In the genomic region with DNA sequence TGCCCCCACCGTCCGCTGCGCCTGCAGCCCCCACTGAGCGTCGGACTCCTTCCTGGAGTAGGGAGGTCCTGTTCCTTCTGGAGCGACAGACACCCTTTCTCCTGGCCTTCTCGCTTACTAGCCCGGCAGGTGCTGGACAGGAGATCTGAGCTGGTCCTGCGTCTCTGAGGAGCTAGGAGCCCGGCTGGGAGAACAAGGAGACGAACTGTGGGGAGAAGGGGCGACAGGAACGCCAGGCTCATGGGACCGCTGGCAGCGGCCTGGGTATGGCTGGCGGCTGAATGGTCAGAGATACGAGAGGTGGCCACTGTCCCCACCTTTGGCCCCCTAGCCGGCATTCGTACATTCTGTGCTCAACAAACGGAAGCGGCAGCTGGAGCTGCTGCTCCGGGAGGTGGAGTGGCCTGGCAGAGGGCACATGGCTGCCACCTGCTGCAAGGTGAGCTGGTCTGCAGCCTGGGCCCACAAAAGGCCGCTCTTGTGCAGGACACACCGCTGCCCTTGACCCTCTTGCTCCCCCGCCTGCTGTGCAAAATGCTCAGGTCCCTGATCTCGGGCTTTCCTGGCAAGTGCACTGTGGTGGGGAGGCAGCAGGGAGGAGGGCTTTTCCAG, we compare ENCODE assay signal across 33 cellular contexts.
A peak's percentile ranks its signal among the peaks of the same experiment; 100 is the strongest.
DNase-seq lines count a peak whose midpoint lies in the region; FAIRE-seq and TF ChIP-seq lines count a peak whose summit lies in the region.
"Had no signal": no experiment of that assay in that cellular context is flagged by ENCODE, and none has a peak within 500 bp of the region (broad histone marks: within the 10 kb centered on the region; RNA-seq: fewer than 3 reads in every experiment).

No MANE protein-coding gene starts in this region.

- dilution Hi-C loops in mammary epithelial cell (cut with HindIII; ENCODE audit: low sequenced_read_pairs) = loop anchor here (10.0 kb wide), 1 partner anchor 119 kb away; no protein-coding TSS in a partner anchor

- no peak overlapping the region for H3K9ac ChIP-seq in mammary epithelial cell (ENCODE audit: insufficient read depth, low read length)
- H3K9ac ChIP-seq: GM23248 had no signal

- H3K36me3 ChIP-seq in mammary epithelial cell (ENCODE audit: insufficient read depth, low read length) (no peaks in the 10 kb centered on the region), PC-9 (ENCODE audit: low read depth) (no peaks in the 10 kb centered on the region), suprapubic skin (no peaks in the 10 kb centered on the region), osteoblast (ENCODE audit: insufficient read depth, low read length) (no peaks in the 10 kb centered on the region)
- H3K36me3 ChIP-seq: BE2C, tibial nerve had no signal

- H4K20me1 ChIP-seq in mammary epithelial cell (ENCODE audit: insufficient read depth, low read length) = no peaks in the 10 kb centered on the region
- H4K20me1 ChIP-seq in PC-9 (ENCODE audit: insufficient read depth) = no peaks in the 10 kb centered on the region
- H4K20me1 ChIP-seq in osteoblast (ENCODE audit: insufficient read depth, low read length) = no peaks in the 10 kb centered on the region

- POLR2A ChIA-PET in PC-9 (lab: Charles Lee; ENCODE audit: unreplicated experiment) = no interaction called here

- no peak for TF ChIP-seq EP300 in suprapubic skin (IDR thresholded peaks at IDR 0.05)

- peak; percentile 75 to 86 for DNase-seq in T47D (ENCODE audit: low read depth in 1 of 2, low spot score in 1 of 2)
- no peak for DNase-seq in mammary epithelial cell
- peak; percentile 53 for DNase-seq in NCI-H2029 (lab: John Stamatoyannopoulos, UW)
- peak; percentile 19 to 41 for DNase-seq in PC-9
- DNase-seq in urothelium cell line (ENCODE audit: low spot score) = peak; percentile 77
- no peak for DNase-seq in stimulated activated CD4-positive, alpha-beta T cell treated with anti-CD3 and anti-CD28 coated beads, Interleukin-2, amount 100 ng/mL, for 24 hours
- DNase-seq in suprapubic skin (ENCODE audit: low spot score in 2 of 2) = no peak
- DNase-seq in osteoblast (ENCODE audit: insufficient read length, low spot score, missing footprints) = no peak
- DNase-seq: activated CD4-positive, alpha-beta T cell treated with anti-CD3 and anti-CD28 coated beads for 1 hour; activated CD8-positive, alpha-beta T cell treated with anti-CD3 and anti-CD28 coated beads for 36 hours; activated naive CD4-positive, alpha-beta T cell treated with anti-CD3 and anti-CD28 coated beads, Interleukin-2, amount 50 U/mL, for 16 hours; BE2C; COR-L47; effector CD8-positive, alpha-beta T cell; EL; glutamatergic neuron; GM23248; HFFc6; Karpas-422; left ventricle myocardium superior; naive B cell; NCI-H187 treated with DMSO at 0.1 percent for 48 hours; occipital lobe; stimulated activated CD8-positive, alpha-beta memory T cell treated with anti-CD3 and anti-CD28 coated beads, Interleukin-4, amount 100 ng/mL, for 48 hours had no signal

- BruUV-seq in mammary epithelial cell (replicated peaks; lab: Mats Ljungman, UMichigan) (no TSS peak), PC-9 (replicated peaks; lab: Mats Ljungman, UMichigan) (no TSS peak)

- no peaks in the 10 kb centered on the region for H3K4me1 ChIP-seq in mammary epithelial cell (ENCODE audit: insufficient read depth, low read length)
- no peaks in the 10 kb centered on the region for H3K4me1 ChIP-seq in PC-9 (replicated peaks; ENCODE audit: insufficient read depth)
- no peaks in the 10 kb centered on the region for H3K4me1 ChIP-seq in suprapubic skin
- H3K4me1 ChIP-seq in osteoblast (ENCODE audit: insufficient read depth, low read length) = no peaks in the 10 kb centered on the region
- H3K4me1 ChIP-seq: BE2C, tibial nerve had no signal

- H3K4me3 ChIP-seq in mammary epithelial cell (replicated peaks in 1 of 3; ENCODE audit: insufficient read depth in 1 of 3, low read depth in 2 of 3, low read length in 3 of 3) (no peak overlapping the region), PC-9 (peak overlapping the region; percentile 49; the same call in 1 of the 2 replicates), suprapubic skin (no peak overlapping the region), osteoblast (ENCODE audit: insufficient read depth, low read length) (no peak overlapping the region)
- H3K4me3 ChIP-seq: GM23248, skin epidermis, tibial nerve had no signal

- no peaks in the 10 kb centered on the region for H3K9me2 ChIP-seq in PC-9 (ENCODE audit: insufficient read depth)

- H3K4me2 ChIP-seq in mammary epithelial cell (ENCODE audit: insufficient read depth, low read depth, low read length) (no peak overlapping the region), PC-9 (peak overlapping the region; percentile 73), osteoblast (ENCODE audit: insufficient read depth, low read length) (no peak overlapping the region)

- in situ Hi-C loops in T47D (cut with HindIII; ENCODE audit: low pct_unique_long_range_greater_than_20kb, low sequenced_read_pairs) = no loop called here
- in situ Hi-C loops in mammary epithelial cell (cut with MboI; ENCODE audit: low sequenced_read_pairs in 2 of 2) = no loop called here

- 73% methylated on average over 22 of the region's 26 CpGs for WGBS in mammary epithelial cell (ENCODE audit: low coverage, missing lambda C conversion rate)
- WGBS in suprapubic skin = 82% methylated on average over 26 of the region's 26 CpGs

- H2AFZ ChIP-seq in mammary epithelial cell (ENCODE audit: low read depth, low read length) (no peak overlapping the region), PC-9 (peak overlapping the region; percentile 70), osteoblast (ENCODE audit: low read length) (no peak overlapping the region)
- H2AFZ ChIP-seq: GM23248 had no signal

- H3K27me3 ChIP-seq in mammary epithelial cell (ENCODE audit: insufficient read depth, low read length) (no peaks in the 10 kb centered on the region), PC-9 (ENCODE audit: insufficient read depth, low read depth) (0 out of 2 replicates have a peak, but pooled peaks cover 4% of the 10 kb centered on the region), suprapubic skin (no peaks in the 10 kb centered on the region), osteoblast (ENCODE audit: insufficient read depth, low read length) (no peaks in the 10 kb centered on the region)
- H3K27me3 ChIP-seq: BE2C, tibial nerve had no signal

- H3F3A ChIP-seq in PC-9 (ENCODE audit: insufficient read depth, low read depth) = no peaks in the 10 kb centered on the region

- H3K9me3 ChIP-seq in mammary epithelial cell (replicated peaks; ENCODE audit: insufficient read depth, low read length) = peaks cover 15% of the 10 kb centered on the region
- H3K9me3 ChIP-seq in PC-9 (ENCODE audit: insufficient read depth, low read depth) = no peaks in the 10 kb centered on the region
- no peaks in the 10 kb centered on the region for H3K9me3 ChIP-seq in suprapubic skin
- no peaks in the 10 kb centered on the region for H3K9me3 ChIP-seq in osteoblast (ENCODE audit: low read depth, low read length)

- CTCF ChIA-PET in mammary epithelial cell (lab: Charles Lee; ENCODE audit: low non-redundant PET) (no interaction called here), PC-9 (lab: Charles Lee) (no interaction called here)

- no peak for TF ChIP-seq POLR2A in suprapubic skin (IDR thresholded peaks at IDR 0.05)

- intact Hi-C loops in mammary epithelial cell (cut with micrococcal nuclease) (no loop called here), PC-9 (cut with micrococcal nuclease; ENCODE audit: unreplicated experiment) (no loop called here)

- TF ChIP-seq CTCF in mammary epithelial cell (conservative IDR thresholded peaks at IDR 0.05 in 1 of 2, IDR thresholded peaks at IDR 0.05 in 1 of 2; ENCODE audit: extremely low read depth in 1 of 2, insufficient read depth in 1 of 2, low read depth in 1 of 2, low read length in 2 of 2) (no peak), PC-9 (conservative IDR thresholded peaks at IDR 0.05) (no peak; the same call in 1 of the 2 replicates), suprapubic skin (IDR thresholded peaks at IDR 0.05) (no peak), osteoblast (IDR thresholded peaks at IDR 0.05; ENCODE audit: extremely low read depth, low read depth, low read length) (no peak)

- H3K27ac ChIP-seq in mammary epithelial cell (ENCODE audit: insufficient read depth, low read depth, low read length) (no peak overlapping the region), PC-9 (no peak overlapping the region), suprapubic skin (no peak overlapping the region), osteoblast (ENCODE audit: low read depth, low read length) (no peak overlapping the region)
- H3K27ac ChIP-seq: epithelial cell of prostate, GM23248, skin epidermis, tibial nerve had no signal

- H3K79me2 ChIP-seq in mammary epithelial cell (ENCODE audit: insufficient read depth, low read length) = no peaks in the 10 kb centered on the region
- no peaks in the 10 kb centered on the region for H3K79me2 ChIP-seq in PC-9 (ENCODE audit: low read depth)
- no peaks in the 10 kb centered on the region for H3K79me2 ChIP-seq in osteoblast (ENCODE audit: insufficient read depth, low read length)

- peak; percentile 30 for FAIRE-seq in urothelium cell line (lab: Jason Lieb, UNC)
- FAIRE-seq: bronchial epithelial cell, colon, GM12891, keratinocyte, RCC 7860, TTC549 had no signal

Comparison
In these comparisons a context has a peak if more than half of its experiments do, and no peak if none do; other contexts are left out.
1. DNase-seq: peak in T47D (2 of 2), NCI-H2029 (single experiment), PC-9 (2 of 2) and urothelium cell line (single experiment); none in mammary epithelial cell (single experiment), stimulated activated CD4-positive, alpha-beta T cell treated with anti-CD3 and anti-CD28 coated beads, Interleukin-2, amount 100 ng/mL, for 24 hours (0 of 2), suprapubic skin (0 of 2) and osteoblast (single experiment).